ENCODE assay signal across 1 cellular context in genomic region chr3:17730318-17730967, GRCh38.
TF ChIP-seq lines count a peak whose summit lies in the region.

No MANE protein-coding gene starts in this region.

TF ChIP-seq in IMR-90, 13 proteins besides CTCF, POLR2A, EP300 and RAD21 (continued from another document):
- TF ChIP-seq ELK1 (IDR thresholded peaks at IDR 0.05; ENCODE audit: borderline replicate concordance, low read depth, low read length) (no peak), CHD1 (IDR thresholded peaks at IDR 0.05; ENCODE audit: low read depth, low read length) (no peak)
TF ChIP-seq in IMR-90: peak in this region for 0.
